Comparison of ENCODE assay signal across 8 cellular contexts in genomic region chr1:40384413-40384762, GRCh38. TPM values are rescaled to one million over a fixed set of nuclear protein-coding genes. Genes with fewer than 3 reads are reported as not detected.
A peak's percentile ranks its signal among the peaks of the same experiment; 100 is the strongest.
DNase-seq lines count a peak whose midpoint lies in the region; ATAC-seq and TF ChIP-seq lines count a peak whose summit lies in the region.

No MANE protein-coding gene starts in this region.

- H3K4me1 ChIP-seq in breast epithelium: peaks cover 0 to 5% of the 10 kb centered on the region in 2 donors
- peaks cover 0 to 89% (median 45%) of the 10 kb centered on the region in 4 donors for H3K4me1 ChIP-seq in right lobe of liver
- peaks cover 17 to 79% (median 34%) of the 10 kb centered on the region in 4 donors for H3K4me1 ChIP-seq in transverse colon

- H3K9me3 ChIP-seq in breast epithelium (no peaks in the 10 kb centered on the region), right lobe of liver (no peaks in the 10 kb centered on the region), transverse colon (no peaks in the 10 kb centered on the region)

- H3K4me3 Mint-ChIP-seq in MCF 10A (ENCODE audit: unreplicated experiment): no peak overlapping the region
- H3K4me3 Mint-ChIP-seq in activated B cell treated with CpG ODN at 0.5 μM for 24 hours: peak overlapping the region; percentile 74

- TF ChIP-seq POLR2A in breast epithelium (IDR thresholded peaks at IDR 0.05) (no peak), right lobe of liver (IDR thresholded peaks at IDR 0.05) (no peak), transverse colon (IDR thresholded peaks at IDR 0.05) (no peak)

- BruUV-seq in MCF 10A (replicated peaks; lab: Mats Ljungman, UMichigan): no TSS peak

- no peak for TF ChIP-seq EP300 in transverse colon (IDR thresholded peaks at IDR 0.05; ENCODE audit: low read depth)

- no peak overlapping the region for H3K27ac Mint-ChIP-seq in MCF 10A (ENCODE audit: low read depth, unreplicated experiment)
- peak overlapping the region; percentile 96 for H3K27ac Mint-ChIP-seq in activated B cell treated with CpG ODN at 0.5 μM for 24 hours

- intact Hi-C loops in breast epithelium (cut with DNase I; ENCODE audit: low total_unique reads) (no loop called here), MCF 10A (cut with micrococcal nuclease) (no loop called here), activated B cell treated with CpG ODN at 0.5 μM for 24 hours (cut with micrococcal nuclease) (no loop called here), right lobe of liver (cut with DNase I) (no loop called here), transverse colon (cut with DNase I; ENCODE audit: low total_unique reads) (no loop called here)

- H3K4me3 ChIP-seq in breast epithelium (no peak overlapping the region), right lobe of liver (no peak overlapping the region), transverse colon (peak overlapping the region in 1 of 4 donors; percentile 5)

- H3K27me3 Mint-ChIP-seq in MCF 10A (ENCODE audit: insufficient read depth, unreplicated experiment) (no peaks in the 10 kb centered on the region), activated B cell treated with CpG ODN at 0.5 μM for 24 hours (no peaks in the 10 kb centered on the region)

- H3K27me3 ChIP-seq in breast epithelium (no peaks in the 10 kb centered on the region), right lobe of liver (no peaks in the 10 kb centered on the region), transverse colon (no peaks in the 10 kb centered on the region)

- no peaks in the 10 kb centered on the region for H3K36me3 ChIP-seq in breast epithelium
- H3K36me3 ChIP-seq in right lobe of liver: no peaks in the 10 kb centered on the region
- no peaks in the 10 kb centered on the region for H3K36me3 ChIP-seq in transverse colon

- H3K36me3 Mint-ChIP-seq in MCF 10A (ENCODE audit: insufficient read depth, unreplicated experiment): no peaks in the 10 kb centered on the region
- peaks cover 58% of the 10 kb centered on the region for H3K36me3 Mint-ChIP-seq in activated B cell treated with CpG ODN at 0.5 μM for 24 hours (ENCODE audit: low read depth)

- in situ Hi-C loops in transverse colon (cut with MboI; ENCODE audit: low pct_ligation_motif_present in 1 of 4, low pct_unique_long_range_greater_than_20kb in 1 of 4, low sequenced_read_pairs in 3 of 4): no loop called here

- H3K9me3 Mint-ChIP-seq in MCF 10A (ENCODE audit: unreplicated experiment) (no peaks in the 10 kb centered on the region), activated B cell treated with CpG ODN at 0.5 μM for 24 hours (no peaks in the 10 kb centered on the region)

- whole genome bisulfite sequencing in right lobe of liver (ENCODE audit: insufficient coverage, low coverage, low lambda C conversion rate, missing lambda C conversion rate): 0% methylated on average over 2 of the region's 2 CpGs
- 0 to 5% methylated on average over 2 of the region's 2 CpGs for WGBS in transverse colon (ENCODE audit: low coverage in 1 of 2), 2 donors

- no peak for ATAC-seq in activated B cell treated with CpG ODN at 0.5 μM for 24 hours (ENCODE audit: low read depth)
- peak; percentile 57 to 65 (median 58) for ATAC-seq in right lobe of liver
- no peak for ATAC-seq in GM19328 (IDR thresholded peaks at IDR 0.05; ENCODE audit: unreplicated experiment)

- POLR2A ChIA-PET in MCF 10A (lab: Yijun Ruan, JAX): interaction anchor here (9.5 kb wide), 1 partner anchor 11 kb away, joined by 75 read pairs; the partner anchor contains the start of gene SMAP2
- POLR2A ChIA-PET in activated B cell treated with CpG ODN at 0.5 μM for 24 hours (lab: Charles Lee): interaction anchor here (0.7 to 17.6 kb wide), 14 partner anchors 4 to 344 kb away, joined by 3 to 625 read pairs (median 20); partner anchors contain the start of genes CAP1, COL9A2, RLF and SMAP2

- no peak for TF ChIP-seq CTCF in breast epithelium (IDR thresholded peaks at IDR 0.05)
- TF ChIP-seq CTCF in MCF 10A (IDR thresholded peaks at IDR 0.05; ENCODE audit: unreplicated experiment): no peak
- TF ChIP-seq CTCF in activated B cell treated with CpG ODN at 0.5 μM for 24 hours (IDR thresholded peaks at IDR 0.05): no peak
- no peak for TF ChIP-seq CTCF in right lobe of liver (IDR thresholded peaks at IDR 0.05)
- no peak for TF ChIP-seq CTCF in transverse colon (IDR thresholded peaks at IDR 0.05)

- CTCF ChIA-PET in MCF 10A (lab: Yijun Ruan, JAX) (interaction anchor here (0.6 to 4.8 kb wide), 5 partner anchors 14 to 240 kb away, joined by 4 to 20 read pairs (median 4); no protein-coding TSS in a partner anchor), activated B cell treated with CpG ODN at 0.5 μM for 24 hours (lab: Charles Lee) (interaction anchor here (0.6 to 5.3 kb wide), 6 partner anchors 10 to 44 kb away, joined by 3 to 39 read pairs (median 6); partner anchors contain the start of gene SMAP2)

- peak overlapping the region; percentile 64 to 74 for H3K27ac ChIP-seq in breast epithelium
- H3K27ac ChIP-seq in right lobe of liver: peak overlapping the region; percentile 82 to 87 (median 86)
- H3K27ac ChIP-seq in transverse colon: peak overlapping the region; percentile 81 to 90 (median 84)

- peaks cover 15% of the 10 kb centered on the region for H3K4me1 Mint-ChIP-seq in MCF 10A (ENCODE audit: insufficient read depth, unreplicated experiment)
- peaks cover 97% of the 10 kb centered on the region for H3K4me1 Mint-ChIP-seq in activated B cell treated with CpG ODN at 0.5 μM for 24 hours

- DNase-seq in breast epithelium (ENCODE audit: low spot score in 2 of 2) (no peak), MCF 10A (ENCODE audit: unreplicated experiment) (no peak), activated B cell treated with CpG ODN at 0.5 μM for 24 hours (no peak), right lobe of liver (no peak), transverse colon (no peak), amniotic stem cell (lab: John Stamatoyannopoulos, UW) (no peak), NK-92 (lab: John Stamatoyannopoulos, UW; ENCODE audit: unreplicated experiment) (no peak)

RNA-seq across cellular contexts. Expression of gene SMAP2, which starts 10.9 kb away (rescaled TPM):
- total RNA-seq in breast epithelium (10 to 100 TPM; 27.2 to 64.2 (median 33.1) TPM), MCF 10A (2022) (20.2 and 21.2 TPM in 2 replicates), activated B cell treated with CpG ODN at 0.5 μM for 24 hours (202 and 220 TPM in 2 replicates), right lobe of liver (10 to 100 TPM; 23.7 to 41.5 (median 36.2) TPM), transverse colon (10 to 100 TPM; 20.1 to 47.0 (median 33.8) TPM)

Comparison
In these comparisons a context has a peak if more than half of its experiments do, and no peak if none do; other contexts are left out.
1. ATAC-seq: peak in right lobe of liver (4 of 4); none in activated B cell treated with CpG ODN at 0.5 μM for 24 hours (single experiment) and GM19328 (single experiment).
2. Peak in every context shown above with its lines, with median percentiles within 50 percentile points of each other: H3K27ac ChIP-seq.